Comparison of ENCODE assay signal across 8 cellular contexts in the genomic region with DNA sequence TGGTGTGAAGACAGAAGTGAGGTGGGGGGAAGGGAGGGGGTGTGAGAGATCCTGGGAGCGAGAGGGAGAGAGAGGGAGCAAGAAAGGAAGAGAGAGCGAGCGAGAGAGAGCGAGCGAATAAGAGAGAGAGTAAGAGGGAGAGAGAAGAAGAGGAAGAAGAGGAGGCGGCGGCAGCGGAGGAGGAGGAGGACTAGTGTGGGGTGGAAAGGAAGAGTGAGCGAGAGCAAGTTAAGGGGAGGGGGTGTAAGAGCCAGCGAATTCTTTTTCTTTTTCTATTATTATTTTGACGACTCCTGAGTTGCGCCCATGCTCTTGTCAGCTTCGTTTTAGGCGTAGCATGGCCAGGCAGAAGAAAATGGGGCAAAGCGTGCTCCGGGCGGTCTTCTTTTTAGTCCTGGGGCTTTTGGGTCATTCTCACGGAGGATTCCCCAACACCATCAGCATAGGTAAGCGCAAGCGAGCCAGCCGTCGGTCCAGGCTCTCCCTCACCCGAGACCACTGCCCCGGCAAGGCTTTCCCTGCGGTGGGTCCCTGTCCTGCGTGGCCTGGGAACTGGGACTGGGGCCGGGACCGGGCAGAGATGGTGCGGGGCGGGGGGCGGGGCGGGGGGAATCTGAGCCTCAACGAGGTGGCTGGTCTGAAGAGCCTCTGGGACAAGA. TPM values are rescaled to one million over a fixed set of nuclear protein-coding genes. Genes with fewer than 3 reads are reported as not detected.
A peak's percentile ranks its signal among the peaks of the same experiment; 100 is the strongest.
DNase-seq lines count a peak whose midpoint lies in the region; ATAC-seq and TF ChIP-seq lines count a peak whose summit lies in the region.

A gene (plus strand): TSS at position 80 of the 659 bp plus-strand sequence. CDS start 258 bp downstream, at position 338.

- DNase-seq in DMS114 treated with DMSO at 0.1 percent for 48 hours (lab: John Stamatoyannopoulos, UW; ENCODE audit: unreplicated experiment) (peak; percentile 2), SK-N-SH (peak; percentile 29), fibroblast of villous mesenchyme (ENCODE audit: low read depth) (peak; percentile 8), osteocyte (ENCODE audit: extremely low spot score, unreplicated experiment) (no peak), mucosa of gallbladder (ENCODE audit: low spot score) (no peak)
- DNase-seq in stimulated activated CD8-positive, alpha-beta memory T cell treated with anti-CD3 and anti-CD28 coated beads, Interleukin-4, amount 100 ng/mL, for 48 hours: no peak

- TF ChIP-seq EP300 in SK-N-SH (IDR thresholded peaks at IDR 0.05; ENCODE audit: borderline replicate concordance in 1 of 2, low read depth in 1 of 2, low read length in 1 of 2): no peak

- H4K20me1 ChIP-seq in SK-N-SH (ENCODE audit: insufficient read depth): no peaks in the 10 kb centered on the region

- H3K36me3 ChIP-seq in SK-N-SH (replicated peaks in 1 of 2; ENCODE audit: control insufficient read depth in 1 of 2, insufficient read depth in 2 of 2, low read length in 1 of 2): no peaks in the 10 kb centered on the region

- H3K9me3 Mint-ChIP-seq in osteocyte (ENCODE audit: unreplicated experiment): peaks cover 22% of the 10 kb centered on the region

- H3K9me2 ChIP-seq in SK-N-SH: no peaks in the 10 kb centered on the region

- no peaks in the 10 kb centered on the region for H3K9me3 ChIP-seq in SK-N-SH

- CTCF ChIA-PET in SK-N-SH (lab: Yijun Ruan, JAX): interaction anchor here (0.6 kb wide), 2 partner anchors 52 to 1722 kb away, joined by 3 to 4 read pairs; no protein-coding TSS in a partner anchor

- peak within 1 kb of the TSS; percentile 63 for H3K4me2 ChIP-seq in SK-N-SH

- H3F3A ChIP-seq in SK-N-SH (replicated peaks; ENCODE audit: insufficient read depth): no peaks in the 10 kb centered on the region

- peaks cover 18% of the 10 kb centered on the region for H3K27me3 Mint-ChIP-seq in osteocyte (ENCODE audit: unreplicated experiment)

- H3K36me3 Mint-ChIP-seq in osteocyte (ENCODE audit: unreplicated experiment): no peaks in the 10 kb centered on the region

- no peak within 1 kb of the TSS for H3K27ac Mint-ChIP-seq in osteocyte (ENCODE audit: unreplicated experiment)

- no peaks in the 10 kb centered on the region for H3K4me1 Mint-ChIP-seq in osteocyte (ENCODE audit: unreplicated experiment)

- H3K79me2 ChIP-seq in SK-N-SH (ENCODE audit: insufficient read depth): no peaks in the 10 kb centered on the region

- POLR2A ChIA-PET in SK-N-SH (lab: Yijun Ruan, JAX): interaction anchor here (0.5 kb wide), 1 partner anchor 289 kb away, joined by 3 read pairs; no protein-coding TSS in a partner anchor

- peak within 1 kb of the TSS; percentile 51; the same call in 1 of the 2 replicates for H2AFZ ChIP-seq in SK-N-SH (ENCODE audit: low read depth)

- no peak for ATAC-seq in HG03139 (IDR thresholded peaks at IDR 0.05; ENCODE audit: unreplicated experiment)
- no peak for ATAC-seq in HG03571 (IDR thresholded peaks at IDR 0.05; ENCODE audit: unreplicated experiment)

- peak within 1 kb of the TSS; percentile 22 for H3K4me3 Mint-ChIP-seq in osteocyte (ENCODE audit: unreplicated experiment)

- no peaks in the 10 kb centered on the region for H3K4me1 ChIP-seq in SK-N-SH (ENCODE audit: control insufficient read depth in 1 of 2, insufficient read depth in 2 of 2, low read depth in 1 of 2, low read length in 1 of 2)

- H3K27ac ChIP-seq in SK-N-SH (ENCODE audit: low read depth in 2 of 2, low read length in 1 of 2): no peak within 1 kb of the TSS

- H3K4me3 ChIP-seq in SK-N-SH (ENCODE audit: low read depth in 2 of 2, low read length in 1 of 2): peak within 1 kb of the TSS; percentile 39 to 40; a peak in 3 of 4 replicates
- H3K4me3 ChIP-seq in fibroblast of villous mesenchyme (ENCODE audit: low read depth, low read length): peak within 1 kb of the TSS; percentile 37

- peaks cover 29% of the 10 kb centered on the region for H3K27me3 ChIP-seq in SK-N-SH (ENCODE audit: insufficient read depth)

- 19% methylated on average over 25 of the region's 33 CpGs for WGBS in SK-N-SH (ENCODE audit: low lambda C conversion rate)

- no peak within 1 kb of the TSS for H3K9ac ChIP-seq in SK-N-SH

- TF ChIP-seq CTCF in SK-N-SH (IDR thresholded peaks at IDR 0.05): no peak
- TF ChIP-seq CTCF in fibroblast of villous mesenchyme (IDR thresholded peaks at IDR 0.05; ENCODE audit: insufficient read depth, low read depth, low read length): no peak
- TF ChIP-seq CTCF in osteocyte (IDR thresholded peaks at IDR 0.05): no peak

- no peak for TF ChIP-seq RAD21 in SK-N-SH (IDR thresholded peaks at IDR 0.05; ENCODE audit: low read length)

TF ChIP-seq in SK-N-SH, 30 proteins besides CTCF, POLR2A, EP300 and RAD21:
- TF ChIP-seq FOXM1 (IDR thresholded peaks at IDR 0.05; ENCODE audit: low read depth) (no peak), MXI1 (IDR thresholded peaks at IDR 0.05; ENCODE audit: low read depth, low read length) (no peak), RCOR1 (IDR thresholded peaks at IDR 0.05; ENCODE audit: low read length) (no peak), TCF12 (IDR thresholded peaks at IDR 0.05) (no peak), NFIC (IDR thresholded peaks at IDR 0.05; ENCODE audit: borderline replicate concordance) (no peak), SIN3A (IDR thresholded peaks at IDR 0.05; ENCODE audit: borderline replicate concordance, low read depth, low read length) (no peak), ELF1 (IDR thresholded peaks at IDR 0.05) (no peak), POLR2AphosphoS5 (IDR thresholded peaks at IDR 0.05; ENCODE audit: low read depth, low read length) (no peak)
- TF ChIP-seq, protein P1, sequence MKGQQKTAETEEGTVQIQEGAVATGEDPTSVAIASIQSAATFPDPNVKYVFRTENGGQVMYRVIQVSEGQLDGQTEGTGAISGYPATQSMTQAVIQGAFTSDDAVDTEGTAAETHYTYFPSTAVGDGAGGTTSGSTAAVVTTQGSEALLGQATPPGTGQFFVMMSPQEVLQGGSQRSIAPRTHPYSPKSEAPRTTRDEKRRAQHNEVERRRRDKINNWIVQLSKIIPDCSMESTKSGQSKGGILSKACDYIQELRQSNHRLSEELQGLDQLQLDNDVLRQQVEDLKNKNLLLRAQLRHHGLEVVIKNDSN (IDR thresholded peaks at IDR 0.05; ENCODE audit: borderline replicate concordance, low read depth): no peak
- TF ChIP-seq, protein P2, sequence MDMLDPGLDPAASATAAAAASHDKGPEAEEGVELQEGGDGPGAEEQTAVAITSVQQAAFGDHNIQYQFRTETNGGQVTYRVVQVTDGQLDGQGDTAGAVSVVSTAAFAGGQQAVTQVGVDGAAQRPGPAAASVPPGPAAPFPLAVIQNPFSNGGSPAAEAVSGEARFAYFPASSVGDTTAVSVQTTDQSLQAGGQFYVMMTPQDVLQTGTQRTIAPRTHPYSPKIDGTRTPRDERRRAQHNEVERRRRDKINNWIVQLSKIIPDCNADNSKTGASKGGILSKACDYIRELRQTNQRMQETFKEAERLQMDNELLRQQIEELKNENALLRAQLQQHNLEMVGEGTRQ (IDR thresholded peaks at IDR 0.05; ENCODE audit: borderline replicate concordance, low read depth, low read length): no peak

RNA-seq across cellular contexts. Expression of the gene that starts here (rescaled TPM):
- 0.15 and 0.31 TPM in 2 replicates for polyA plus RNA-seq in SK-N-SH (2012; rRNA removed)
- 0.28 and 0.69 TPM in 2 replicates for polyA plus RNA-seq in SK-N-SH (2012; cell fraction: cytosol; rRNA removed)
- 0.19 and 0.51 TPM in 2 replicates for polyA plus RNA-seq in SK-N-SH (2012; cell fraction: nucleus; rRNA removed)
- total RNA-seq in fibroblast of villous mesenchyme: 8.1 and 19.4 TPM in 2 replicates
- total RNA-seq in osteocyte: not detected in 2 replicates
- total RNA-seq in mucosa of gallbladder: 4.8 TPM

Comparison
In these comparisons a context has a peak if more than half of its experiments do, and no peak if none do; other contexts are left out.
1. Peak in DNase-seq, H3K4me3 ChIP-seq and H3K4me2 ChIP-seq in SK-N-SH; RNA of the gene not detected or under 1 TPM.
2. DNase-seq: peak in DMS114 treated with DMSO at 0.1 percent for 48 hours (single experiment) and fibroblast of villous mesenchyme (single experiment); none in osteocyte (single experiment), stimulated activated CD8-positive, alpha-beta memory T cell treated with anti-CD3 and anti-CD28 coated beads, Interleukin-4, amount 100 ng/mL, for 48 hours (single experiment) and mucosa of gallbladder (single experiment).